Comparison of ENCODE assay signal across 8 cellular contexts in the genomic region with DNA sequence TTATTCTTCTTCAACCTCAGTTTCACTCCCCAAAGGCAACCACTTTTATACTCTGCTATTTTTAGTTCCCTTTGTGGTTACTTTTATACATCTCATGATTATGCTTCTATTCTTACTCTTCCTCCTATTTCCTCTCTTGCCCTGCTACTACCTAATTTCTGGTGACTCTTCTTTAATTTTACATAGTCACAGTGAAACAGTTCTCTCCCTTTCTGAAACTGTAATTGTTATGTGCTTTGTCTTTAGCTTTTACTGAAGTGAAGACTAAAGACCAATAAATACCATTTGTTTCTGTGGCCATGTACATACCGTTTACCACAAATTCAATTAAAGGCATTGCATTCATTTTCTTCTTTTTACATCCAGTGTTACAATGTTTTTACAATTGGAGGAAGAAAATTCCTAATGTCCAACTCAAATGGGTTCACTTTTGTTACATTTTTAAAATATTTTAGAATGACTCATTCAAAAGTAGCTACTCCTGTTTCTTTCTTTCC.
DNase-seq lines count a peak whose midpoint lies in the region; ATAC-seq and TF ChIP-seq lines count a peak whose summit lies in the region.

No MANE protein-coding gene starts in this region.

- H3K27ac ChIP-seq in GM23248, result peak overlapping the region; percentile 77
- H3K27ac ChIP-seq in heart left ventricle, result no peak overlapping the region

- no peaks in the 10 kb centered on the region for H3K27me3 ChIP-seq in GM06990 (replicated peaks; ENCODE audit: control insufficient read depth, insufficient read depth, low read length)
- no peaks in the 10 kb centered on the region for H3K27me3 ChIP-seq in GM23248 (replicated peaks; ENCODE audit: insufficient read depth)
- H3K27me3 ChIP-seq in heart left ventricle, result no peaks in the 10 kb centered on the region
- no peaks in the 10 kb centered on the region for H3K27me3 ChIP-seq in MG63

- WGBS in GM23248 (ENCODE audit: low coverage in 1 of 2, low lambda C conversion rate in 2 of 2, missing lambda C conversion rate in 2 of 2), 2 experiments, result 0 to 4% methylated on average over 1 of the region's 1 CpG
- 56 to 63% (median 58%) methylated on average over 1 of the region's 1 CpG for WGBS in heart left ventricle, 4 donors

- H3K27ac Mint-ChIP-seq in IgD-negative memory B cell, result no peak overlapping the region

- peaks cover 25% of the 10 kb centered on the region for H3F3A ChIP-seq in GM23248 (ENCODE audit: insufficient read depth)

- peaks cover 4% of the 10 kb centered on the region for H3K36me3 Mint-ChIP-seq in IgD-negative memory B cell

- H3K4me3 ChIP-seq in GM06990 (replicated peaks; ENCODE audit: low read depth, low read length), result no peak overlapping the region
- peak overlapping the region; percentile 47 for H3K4me3 ChIP-seq in GM23248
- H3K4me3 ChIP-seq in fibroblast of the aortic adventitia (ENCODE audit: low read depth, low read length), result no peak overlapping the region
- no peak overlapping the region for H3K4me3 ChIP-seq in heart left ventricle
- H3K4me3 ChIP-seq in MG63, result no peak overlapping the region

- H3K36me3 ChIP-seq in GM06990 (ENCODE audit: control insufficient read depth, insufficient read depth, low read length), result no peaks in the 10 kb centered on the region
- H3K36me3 ChIP-seq in GM23248 (ENCODE audit: low read depth), result no peaks in the 10 kb centered on the region
- H3K36me3 ChIP-seq in heart left ventricle, result no peaks in the 10 kb centered on the region
- no peaks in the 10 kb centered on the region for H3K36me3 ChIP-seq in MG63

- peaks cover 19% of the 10 kb centered on the region for H3K4me1 ChIP-seq in GM23248 (ENCODE audit: insufficient read depth)
- H3K4me1 ChIP-seq in heart left ventricle, result peaks cover 0 to 3% (median 0%) of the 10 kb centered on the region in 12 donors

- H3K9me3 ChIP-seq in GM23248 (ENCODE audit: low read depth) (no peaks in the 10 kb centered on the region), heart left ventricle (no peaks in the 10 kb centered on the region), MG63 (no peaks in the 10 kb centered on the region)

- no peak for TF ChIP-seq CTCF in GM06990 (IDR thresholded peaks at IDR 0.05; ENCODE audit: insufficient read depth, low read length, poor library complexity, severe bottlenecking)
- TF ChIP-seq CTCF in fibroblast of the aortic adventitia (IDR thresholded peaks at IDR 0.05; ENCODE audit: insufficient read depth, low read length), result no peak
- no peak for TF ChIP-seq CTCF in heart left ventricle (IDR thresholded peaks at IDR 0.05)

- DNase-seq in GM06990 (ENCODE audit: extremely low read depth, insufficient read length), result peak; percentile 34
- DNase-seq in GM23248, result peak; percentile 65
- DNase-seq in fibroblast of the aortic adventitia (ENCODE audit: low read depth), result peak; percentile 43
- no peak for DNase-seq in NCI-H2107 treated with DMSO at 0.1 percent for 48 hours (lab: John Stamatoyannopoulos, UW; ENCODE audit: unreplicated experiment)
- DNase-seq in heart left ventricle, result no peak
- no peak for DNase-seq in MG63
- DNase-seq in stimulated activated naive CD8-positive, alpha-beta T cell treated with anti-CD3 and anti-CD28 coated beads, Interleukin-15, Interleukin-2, amounts not matched to agents 100 U/mL and 50 U/mL, for 24 hours, result no peak

- H3K27me3 Mint-ChIP-seq in IgD-negative memory B cell, result no peaks in the 10 kb centered on the region

- no peaks in the 10 kb centered on the region for H4K20me1 ChIP-seq in GM23248 (ENCODE audit: insufficient read depth)

- H3K9ac ChIP-seq in GM23248, result peak overlapping the region; percentile 45

- peak overlapping the region in 3 of 4 donors; percentile 1 to 31 (median 29) for H3K4me3 Mint-ChIP-seq in IgD-negative memory B cell

- intact Hi-C loops in heart left ventricle (cut with DNase I), result no loop called here

- no peak for TF ChIP-seq POLR2A in heart left ventricle (IDR thresholded peaks at IDR 0.05)

- in situ Hi-C loops in GM23248 (cut with MboI), result no loop called here

- peaks cover 0 to 4% (median 2%) of the 10 kb centered on the region in 3 donors for H3K9me3 Mint-ChIP-seq in IgD-negative memory B cell

- H3K4me1 Mint-ChIP-seq in IgD-negative memory B cell, result peaks cover 10 to 23% (median 19%) of the 10 kb centered on the region in 3 donors

- no peaks in the 10 kb centered on the region for H3K79me2 ChIP-seq in GM23248 (ENCODE audit: insufficient read depth)

- no peaks in the 10 kb centered on the region for H3K9me2 ChIP-seq in GM23248 (ENCODE audit: insufficient read depth)

- ATAC-seq in heart left ventricle, result no peak
- no peak for ATAC-seq in stimulated activated naive CD8-positive, alpha-beta T cell treated with anti-CD3 and anti-CD28 coated beads, Interleukin-15, Interleukin-2, amounts not matched to agents 100 U/mL and 50 U/mL, for 24 hours

- peak overlapping the region; percentile 38 for H2AFZ ChIP-seq in GM23248

- peak overlapping the region; percentile 64 for H3K4me2 ChIP-seq in GM23248 (ENCODE audit: unreplicated experiment)

Comparison
In these comparisons a context has a peak if more than half of its experiments do, and no peak if none do; other contexts are left out.
1. DNase-seq: peak in GM06990 (single experiment), GM23248 (single experiment) and fibroblast of the aortic adventitia (single experiment); none in NCI-H2107 treated with DMSO at 0.1 percent for 48 hours (single experiment), heart left ventricle (0 of 5), MG63 (single experiment) and stimulated activated naive CD8-positive, alpha-beta T cell treated with anti-CD3 and anti-CD28 coated beads, Interleukin-15, Interleukin-2, amounts not matched to agents 100 U/mL and 50 U/mL, for 24 hours (single experiment).